ENCODE assay signal across 8 cellular contexts in the genomic region with DNA sequence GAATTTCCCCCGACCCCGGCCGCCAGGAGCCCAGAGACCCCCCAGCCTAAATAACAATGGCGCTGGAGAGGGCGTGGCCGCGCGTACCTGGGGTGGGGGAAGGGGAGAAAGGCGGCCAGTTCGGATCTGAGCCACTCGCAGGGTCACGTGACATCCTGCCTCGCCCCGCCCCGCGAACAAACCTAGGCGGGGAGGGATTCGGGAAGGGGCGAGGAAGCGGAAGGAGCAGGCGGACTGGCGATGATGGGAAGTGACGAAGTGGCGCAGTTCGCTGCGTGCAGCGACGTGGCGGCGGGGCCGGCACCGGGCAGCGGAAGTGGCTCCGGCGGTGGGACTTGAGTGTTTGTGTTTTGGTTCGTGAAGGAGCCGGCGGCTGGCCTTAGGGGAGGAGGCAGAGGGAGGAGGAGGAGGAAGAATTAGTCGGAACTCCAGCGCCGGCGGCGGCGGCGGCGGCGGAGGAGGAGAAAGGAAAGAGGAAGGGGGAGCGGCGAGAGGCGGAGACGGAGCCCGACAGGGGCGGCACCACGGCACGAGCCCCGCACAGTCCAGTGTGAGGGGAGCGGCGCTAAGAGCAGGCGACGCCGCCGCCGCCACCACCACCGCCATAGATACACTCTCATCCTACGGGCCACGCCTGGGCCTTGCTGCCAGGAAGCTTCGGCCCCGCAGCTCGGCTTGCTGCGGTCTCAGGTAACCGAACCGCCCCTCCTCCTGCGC. TPM values are rescaled to one million over a fixed set of nuclear protein-coding genes. Genes with fewer than 3 reads are reported as not detected.
DNase-seq lines count a peak whose midpoint lies in the region; ATAC-seq and TF ChIP-seq lines count a peak whose summit lies in the region.

RAB5A (plus strand) TSS at position 266 of the 717 bp plus-strand sequence. CDS start 3,802 bp downstream, outside the sequence.

- peak; percentile 91 for ATAC-seq in foreskin keratinocyte

- POLR2A ChIA-PET in HEK293T (lab: Yijun Ruan, JAX): no interaction called here

- TF ChIP-seq CTCF in foreskin keratinocyte (conservative IDR thresholded peaks at IDR 0.05): no peak

- peak within 1 kb of the TSS; percentile 71 for H2AFZ ChIP-seq in neuron (ENCODE audit: low read depth, low read length)

- DNase-seq in GF-D8 (lab: John Stamatoyannopoulos, UW) (peak; percentile 93), HEK293T (ENCODE audit: extremely low spot score) (peak; percentile 96), MV-4-11 (lab: John Stamatoyannopoulos, UW) (peak; percentile 97), SK-MEL-5 (ENCODE audit: low read depth, low spot score) (peak; percentile 98), foreskin keratinocyte (peak; percentile 94 to 96)
- peak; percentile 97 for DNase-seq in activated naive CD4-positive, alpha-beta T cell treated with Interleukin-2 at 50 U/mL for 16 hours

- H3K9me3 ChIP-seq in neuron (ENCODE audit: low read length): no peaks in the 10 kb centered on the region
- H3K9me3 ChIP-seq in subcutaneous abdominal adipose tissue (ENCODE audit: control insufficient read depth in 5 of 5, low read length in 5 of 5): no peaks in the 10 kb centered on the region

- CTCF ChIA-PET in HEK293T (lab: Yijun Ruan, JAX): no interaction called here

- peak within 1 kb of the TSS; percentile 88 to 100 (median 99) for H3K9ac ChIP-seq in subcutaneous abdominal adipose tissue (ENCODE audit: low read length in 5 of 5)

- peak within 1 kb of the TSS; percentile 70 for H3K4me3 ChIP-seq in neuron (ENCODE audit: low read length)
- peak within 1 kb of the TSS; percentile 74 to 99 (median 90) for H3K4me3 ChIP-seq in subcutaneous abdominal adipose tissue (ENCODE audit: low read depth in 1 of 5, low read length in 5 of 5)

- peaks cover 11% of the 10 kb centered on the region for H3K36me3 ChIP-seq in neuron (ENCODE audit: insufficient read depth, low read length)
- peaks cover 5 to 13% (median 7%) of the 10 kb centered on the region in 5 donors for H3K36me3 ChIP-seq in subcutaneous abdominal adipose tissue (ENCODE audit: control insufficient read depth in 5 of 5, insufficient read depth in 5 of 5, low read length in 5 of 5)

- H3K27ac ChIP-seq in foreskin keratinocyte: peak within 1 kb of the TSS; percentile 86
- peak within 1 kb of the TSS; percentile 97 for H3K27ac ChIP-seq in subcutaneous abdominal adipose tissue (ENCODE audit: low read depth, low read length)

- H3K27me3 ChIP-seq in foreskin keratinocyte: no peaks in the 10 kb centered on the region
- no peaks in the 10 kb centered on the region for H3K27me3 ChIP-seq in neuron (ENCODE audit: insufficient read depth, low read length)
- H3K27me3 ChIP-seq in subcutaneous abdominal adipose tissue (ENCODE audit: control insufficient read depth in 5 of 5, insufficient read depth in 4 of 5, low read length in 5 of 5): no peaks in the 10 kb centered on the region

- in situ Hi-C loops in SK-MEL-5 (cut with HindIII; ENCODE audit: low pct_unique_long_range_greater_than_20kb, low sequenced_read_pairs): no loop called here

- H3K4me1 ChIP-seq in foreskin keratinocyte (peaks cover 19% of the 10 kb centered on the region), neuron (ENCODE audit: insufficient read depth, low read length) (peaks cover 19% of the 10 kb centered on the region), subcutaneous abdominal adipose tissue (ENCODE audit: control insufficient read depth in 5 of 5, insufficient read depth in 5 of 5, low read length in 5 of 5) (peaks cover 0 to 46% (median 31%) of the 10 kb centered on the region in 5 donors)

TF ChIP-seq in HEK293T, 16 proteins besides CTCF, POLR2A, EP300 and RAD21:
- no peak for TF ChIP-seq SP1 (IDR thresholded peaks at IDR 0.05)
- peak; percentile 30; the same call in 1 of the 2 replicates for TF ChIP-seq TARDBP (IDR thresholded peaks at IDR 0.05)
- 0 out of 2 replicates have a peak, but pooled peaks have one; percentile 81 for TF ChIP-seq NFRKB (IDR thresholded peaks at IDR 0.05)
- peak; percentile 74; the same call in 1 of the 2 replicates for TF ChIP-seq L3MBTL2 (conservative IDR thresholded peaks at IDR 0.05)
- peak; percentile 71; the same call in 1 of the 2 replicates for TF ChIP-seq ELF4 (IDR thresholded peaks at IDR 0.05)
- TF ChIP-seq HDGF (IDR thresholded peaks at IDR 0.05; ENCODE audit: borderline replicate concordance): no peak
- TF ChIP-seq ARNT (IDR thresholded peaks at IDR 0.05): 0 out of 2 replicates have a peak, but pooled peaks have one; percentile 10
- TF ChIP-seq ZNF384 (IDR thresholded peaks at IDR 0.05): no peak
- no peak for TF ChIP-seq FOXK2 (IDR thresholded peaks at IDR 0.05)
- peak; percentile 37; the same call in 1 of the 2 replicates for TF ChIP-seq CTBP1 (IDR thresholded peaks at IDR 0.05; ENCODE audit: borderline replicate concordance)
- TF ChIP-seq FOXM1 (IDR thresholded peaks at IDR 0.05; ENCODE audit: borderline replicate concordance): peak; percentile 14; the same call in 1 of the 2 replicates
- TF ChIP-seq FOXA1 (IDR thresholded peaks at IDR 0.05): no peak
- TF ChIP-seq BHLHE40 (IDR thresholded peaks at IDR 0.05; ENCODE audit: borderline replicate concordance): no peak

RNA-seq across cellular contexts. Expression of gene RAB5A, which starts in this region (rescaled TPM):
- 42.0 and 43.0 TPM in 2 replicates for total RNA-seq in SK-MEL-5 (2014; rRNA removed; shearing (Covaris generic))
- polyA plus RNA-seq in SK-MEL-5 (2015; cell fraction: cytosol; rRNA removed): 24.9 and 45.1 TPM in 2 replicates
- 29.6 and 39.8 TPM in 2 replicates for polyA plus RNA-seq in SK-MEL-5 (2015; cell fraction: nucleus; rRNA removed)
- 41.6 and 42.5 TPM in 2 replicates for total RNA-seq in foreskin keratinocyte
- polyA plus RNA-seq in foreskin keratinocyte: 22.6 and 24.8 TPM in 2 replicates

Comparison
In these comparisons a context has a peak if more than half of its experiments do, and no peak if none do; other contexts are left out.
1. Peak in every context shown above with its lines: DNase-seq, ATAC-seq, H3K4me3 ChIP-seq and H3K27ac ChIP-seq.